8 cellular contexts compared by ENCODE assay signal in genomic region chr17:2400474-2400866, GRCh38. TPM values are rescaled to one million over a fixed set of nuclear protein-coding genes. Genes with fewer than 3 reads are reported as not detected.
DNase-seq lines count a peak whose midpoint lies in the region; ATAC-seq, FAIRE-seq and TF ChIP-seq lines count a peak whose summit lies in the region.

No MANE protein-coding gene starts in this region.

- peaks cover 16% of the 10 kb centered on the region for H3K36me3 Mint-ChIP-seq in CD8-positive, alpha-beta T cell

- peak overlapping the region; percentile 100 for H3K27ac Mint-ChIP-seq in CD8-positive, alpha-beta T cell

- peak in 6 of 7 experiments; percentile 31 to 72 (median 58) for DNase-seq in CD8-positive, alpha-beta T cell
- DNase-seq in UCSD-AML1 (lab: John Stamatoyannopoulos, UW; ENCODE audit: unreplicated experiment) (peak; percentile 46), bronchial epithelial cell (ENCODE audit: low read depth) (no peak), left lobe of liver (ENCODE audit: low spot score) (peak; percentile 70)
- peak in 2 of 3 experiments; percentile 31 to 64 for DNase-seq in stimulated activated CD4-positive, alpha-beta T cell treated with anti-CD3 and anti-CD28 coated beads, TNF-alpha, amount 100 ng/mL, for 24 hours (ENCODE audit: low read depth in 3 of 3)

- TF ChIP-seq RAD21 in Ishikawa (IDR thresholded peaks at IDR 0.05; ENCODE audit: low read depth), result no peak

- peak overlapping the region; percentile 99 for H3K27ac ChIP-seq in CD8-positive, alpha-beta T cell (ENCODE audit: low read depth, low read length)

- CTCF ChIA-PET in CD8-positive, alpha-beta T cell (lab: Charles Lee), result interaction anchor here (2.8 to 3.6 kb wide), 2 partner anchors 16 to 18 kb away, joined by 9 to 20 read pairs; no protein-coding TSS in a partner anchor

- H3K9me3 ChIP-seq in CD8-positive, alpha-beta T cell (ENCODE audit: low read length), result no peaks in the 10 kb centered on the region

- H3K36me3 ChIP-seq in CD8-positive, alpha-beta T cell (ENCODE audit: insufficient read depth, low read length), result no peaks in the 10 kb centered on the region
- H3K36me3 ChIP-seq in bronchial epithelial cell (ENCODE audit: control insufficient read depth, insufficient read depth, low read length), result peaks cover 2% of the 10 kb centered on the region

- POLR2A ChIA-PET in CD8-positive, alpha-beta T cell (lab: Charles Lee), result interaction anchor here (1.9 to 4.6 kb wide), 4 partner anchors 9 to 111 kb away, joined by 8 to 67 read pairs (median 13); partner anchors contain the start of gene METTL16

- H3K4me3 ChIP-seq in CD8-positive, alpha-beta T cell (ENCODE audit: low read depth, low read length), result peak overlapping the region; percentile 71
- H3K4me3 ChIP-seq in bronchial epithelial cell (ENCODE audit: low read depth, low read length), result peak overlapping the region; percentile 99

- no peak for ATAC-seq in CD8-positive, alpha-beta T cell
- ATAC-seq in left lobe of liver, result no peak
- no peak for ATAC-seq in HG03196 (IDR thresholded peaks at IDR 0.05; ENCODE audit: unreplicated experiment)
- ATAC-seq in HG02870 (IDR thresholded peaks at IDR 0.05; ENCODE audit: unreplicated experiment), result no peak

- H3K4me3 Mint-ChIP-seq in CD8-positive, alpha-beta T cell, result peak overlapping the region; percentile 99

- intact Hi-C loops in CD8-positive, alpha-beta T cell (cut with DNase I, micrococcal nuclease), result loop anchor here (2.0 to 5.0 kb wide), 10 partner anchors 16 to 1492 kb away; partner anchors contain the start of genes CAMKK1 (in 1 of the 2), CLUH (in 1 of the 2), DPH1 (in 1 of the 2) and PAFAH1B1 (in 1 of the 2)

- no peaks in the 10 kb centered on the region for H3K27me3 Mint-ChIP-seq in CD8-positive, alpha-beta T cell (ENCODE audit: low read depth)

- TF ChIP-seq CTCF in CD8-positive, alpha-beta T cell (IDR thresholded peaks at IDR 0.05), result no peak
- TF ChIP-seq CTCF in bronchial epithelial cell (IDR thresholded peaks at IDR 0.05; ENCODE audit: insufficient read depth, low read length, severe bottlenecking), result no peak

- no peaks in the 10 kb centered on the region for H3K9me3 Mint-ChIP-seq in CD8-positive, alpha-beta T cell

- H3K4me1 ChIP-seq in CD8-positive, alpha-beta T cell (ENCODE audit: insufficient read depth, low read length), result peaks cover 46% of the 10 kb centered on the region

- H3K27me3 ChIP-seq in CD8-positive, alpha-beta T cell (ENCODE audit: insufficient read depth, low read length), result no peaks in the 10 kb centered on the region
- H3K27me3 ChIP-seq in bronchial epithelial cell (ENCODE audit: control insufficient read depth, insufficient read depth, low read length), result no peaks in the 10 kb centered on the region

- 0 out of 2 replicates have a peak, but pooled peaks have one; percentile 22 for TF ChIP-seq EP300 in Ishikawa (IDR thresholded peaks at IDR 0.05; ENCODE audit: borderline replicate concordance)

- FAIRE-seq in bronchial epithelial cell (lab: Jason Lieb, UNC), result no peak

- peaks cover 45% of the 10 kb centered on the region for H3K4me1 Mint-ChIP-seq in CD8-positive, alpha-beta T cell (ENCODE audit: low read depth)

TF ChIP-seq in Ishikawa, 13 proteins besides CTCF, POLR2A, EP300 and RAD21:
- TF ChIP-seq CEBPB (IDR thresholded peaks at IDR 0.05) (no peak), TEAD4 (IDR thresholded peaks at IDR 0.05) (no peak), ZBTB7A (IDR thresholded peaks at IDR 0.05; ENCODE audit: low read depth) (peak; percentile 38; the same call in 1 of the 2 replicates), NFIC (IDR thresholded peaks at IDR 0.05) (no peak), USF1 (IDR thresholded peaks at IDR 0.05) (peak; percentile 68), MAX (IDR thresholded peaks at IDR 0.05) (peak; percentile 90), TAF1 (IDR thresholded peaks at IDR 0.05; ENCODE audit: low read depth) (peak; percentile 7; the same call in 1 of the 2 replicates), YY1 (IDR thresholded peaks at IDR 0.05; ENCODE audit: low read depth) (no peak), TCF12 (IDR thresholded peaks at IDR 0.05; ENCODE audit: low read depth) (no peak; the same call in 1 of the 2 replicates)
- TF ChIP-seq, protein P1, sequence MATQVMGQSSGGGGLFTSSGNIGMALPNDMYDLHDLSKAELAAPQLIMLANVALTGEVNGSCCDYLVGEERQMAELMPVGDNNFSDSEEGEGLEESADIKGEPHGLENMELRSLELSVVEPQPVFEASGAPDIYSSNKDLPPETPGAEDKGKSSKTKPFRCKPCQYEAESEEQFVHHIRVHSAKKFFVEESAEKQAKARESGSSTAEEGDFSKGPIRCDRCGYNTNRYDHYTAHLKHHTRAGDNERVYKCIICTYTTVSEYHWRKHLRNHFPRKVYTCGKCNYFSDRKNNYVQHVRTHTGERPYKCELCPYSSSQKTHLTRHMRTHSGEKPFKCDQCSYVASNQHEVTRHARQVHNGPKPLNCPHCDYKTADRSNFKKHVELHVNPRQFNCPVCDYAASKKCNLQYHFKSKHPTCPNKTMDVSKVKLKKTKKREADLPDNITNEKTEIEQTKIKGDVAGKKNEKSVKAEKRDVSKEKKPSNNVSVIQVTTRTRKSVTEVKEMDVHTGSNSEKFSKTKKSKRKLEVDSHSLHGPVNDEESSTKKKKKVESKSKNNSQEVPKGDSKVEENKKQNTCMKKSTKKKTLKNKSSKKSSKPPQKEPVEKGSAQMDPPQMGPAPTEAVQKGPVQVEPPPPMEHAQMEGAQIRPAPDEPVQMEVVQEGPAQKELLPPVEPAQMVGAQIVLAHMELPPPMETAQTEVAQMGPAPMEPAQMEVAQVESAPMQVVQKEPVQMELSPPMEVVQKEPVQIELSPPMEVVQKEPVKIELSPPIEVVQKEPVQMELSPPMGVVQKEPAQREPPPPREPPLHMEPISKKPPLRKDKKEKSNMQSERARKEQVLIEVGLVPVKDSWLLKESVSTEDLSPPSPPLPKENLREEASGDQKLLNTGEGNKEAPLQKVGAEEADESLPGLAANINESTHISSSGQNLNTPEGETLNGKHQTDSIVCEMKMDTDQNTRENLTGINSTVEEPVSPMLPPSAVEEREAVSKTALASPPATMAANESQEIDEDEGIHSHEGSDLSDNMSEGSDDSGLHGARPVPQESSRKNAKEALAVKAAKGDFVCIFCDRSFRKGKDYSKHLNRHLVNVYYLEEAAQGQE (IDR thresholded peaks at IDR 0.05; ENCODE audit: low read depth), result no peak
TF ChIP-seq in Ishikawa: peak in this region for 4.

RNA-seq across cellular contexts. Expression of gene MNT, which starts 0.4 kb away (rescaled TPM):
- total RNA-seq in CD8-positive, alpha-beta T cell, result 100 to 1,000 TPM; 105 to 114 TPM
- total RNA-seq in bronchial epithelial cell (4.5 and 5.0 TPM in 2 replicates), left lobe of liver (8.6 TPM)

Comparison
In these comparisons a context has a peak if more than half of its experiments do, and no peak if none do; other contexts are left out.
1. RNA of gene MNT, which starts 0.4 kb away (total RNA-seq): 105 to 114 TPM in CD8-positive, alpha-beta T cell; 8.6 TPM in left lobe of liver (single experiment) and 4.5 to 5.0 TPM in bronchial epithelial cell; every median in the first group is over 10 times any median in the second.